ENCODE assay signal across 10 cellular contexts in genomic region chr12:81668475-81668874, GRCh38.
DNase-seq lines count a peak whose midpoint lies in the region; ATAC-seq and TF ChIP-seq lines count a peak whose summit lies in the region.
"Had no signal": no experiment of that assay in that cellular context is flagged by ENCODE, and none has a peak within 500 bp of the region (broad histone marks: within the 10 kb centered on the region; RNA-seq: fewer than 3 reads in every experiment).

No MANE protein-coding gene starts in this region.

- H3K27me3 ChIP-seq in left lung, result no peaks in the 10 kb centered on the region
- H3K27me3 ChIP-seq in adrenal gland, result no peaks in the 10 kb centered on the region
- no peaks in the 10 kb centered on the region for H3K27me3 ChIP-seq in WERI-Rb-1 (ENCODE audit: insufficient read depth, low read depth, severe bottlenecking)
- H3K27me3 ChIP-seq: BLaER1 had no signal

- TF ChIP-seq POLR2A in adrenal gland (IDR thresholded peaks at IDR 0.05), result no peak

- H3K4me1 ChIP-seq in left lung, result no peaks in the 10 kb centered on the region
- no peaks in the 10 kb centered on the region for H3K4me1 ChIP-seq in adrenal gland (replicated peaks in 1 of 2)
- H3K4me1 ChIP-seq: BLaER1 had no signal

- H3K4me3 ChIP-seq in left lung (no peak overlapping the region), adrenal gland (no peak overlapping the region), WERI-Rb-1 (ENCODE audit: low read depth, low read length) (no peak overlapping the region)
- H3K4me3 ChIP-seq: BLaER1 had no signal

- no peak overlapping the region for H3K27ac Mint-ChIP-seq in activated CD8-positive, alpha-beta memory T cell treated with anti-CD3 and anti-CD28 coated beads, Interleukin-2, amount 10 ng/mL, durations not matched to agents 7 days and 5 days
- H3K27ac Mint-ChIP-seq: stimulated activated naive CD8-positive, alpha-beta T cell treated with anti-CD3 and anti-CD28 coated beads, Interleukin-15, Interleukin-2, amounts not matched to agents 100 ng/mL and 50 ng/mL, for 24 hours had no signal

- 6 to 18% (median 12%) methylated on average over 1 of the region's 1 CpG for WGBS in adrenal gland, 4 donors

- H3K27me3 Mint-ChIP-seq in activated CD8-positive, alpha-beta memory T cell treated with anti-CD3 and anti-CD28 coated beads, Interleukin-2, amount 10 ng/mL, durations not matched to agents 7 days and 5 days, result no peaks in the 10 kb centered on the region
- H3K27me3 Mint-ChIP-seq: stimulated activated naive CD8-positive, alpha-beta T cell treated with anti-CD3 and anti-CD28 coated beads, Interleukin-15, Interleukin-2, amounts not matched to agents 100 ng/mL and 50 ng/mL, for 24 hours had no signal

- H3K36me3 ChIP-seq in left lung (no peaks in the 10 kb centered on the region), adrenal gland (replicated peaks in 1 of 2) (no peaks in the 10 kb centered on the region), WERI-Rb-1 (no peaks in the 10 kb centered on the region)
- H3K36me3 ChIP-seq: BLaER1 had no signal

- no peaks in the 10 kb centered on the region for H3K4me1 Mint-ChIP-seq in activated CD8-positive, alpha-beta memory T cell treated with anti-CD3 and anti-CD28 coated beads, Interleukin-2, amount 10 ng/mL, durations not matched to agents 7 days and 5 days

- H3K4me3 Mint-ChIP-seq in activated CD8-positive, alpha-beta memory T cell treated with anti-CD3 and anti-CD28 coated beads, Interleukin-2, amount 10 ng/mL, durations not matched to agents 7 days and 5 days, result no peak overlapping the region
- H3K4me3 Mint-ChIP-seq: stimulated activated naive CD8-positive, alpha-beta T cell treated with anti-CD3 and anti-CD28 coated beads, Interleukin-15, Interleukin-2, amounts not matched to agents 100 ng/mL and 50 ng/mL, for 24 hours had no signal

- intact Hi-C loops in left lung (cut with DNase I) (no loop called here), adrenal gland (cut with DNase I) (no loop called here)

- no peaks in the 10 kb centered on the region for H3K36me3 Mint-ChIP-seq in activated CD8-positive, alpha-beta memory T cell treated with anti-CD3 and anti-CD28 coated beads, Interleukin-2, amount 10 ng/mL, durations not matched to agents 7 days and 5 days

- H3K9me3 ChIP-seq in left lung (peaks cover 0 to 2% of the 10 kb centered on the region in 2 donors), adrenal gland (replicated peaks in 1 of 3) (no peaks in the 10 kb centered on the region), WERI-Rb-1 (ENCODE audit: severe bottlenecking) (no peaks in the 10 kb centered on the region)
- H3K9me3 ChIP-seq: BLaER1 had no signal

- CTCF ChIA-PET in activated CD8-positive, alpha-beta memory T cell treated with anti-CD3 and anti-CD28 coated beads, Interleukin-2, amount 10 ng/mL, durations not matched to agents 7 days and 5 days (lab: Charles Lee), result no interaction called here
- CTCF ChIA-PET in RWPE1 (lab: Yijun Ruan, JAX), result interaction anchor here (0.6 kb wide), 1 partner anchor 58 kb away, joined by 3 read pairs; no protein-coding TSS in a partner anchor

- TF ChIP-seq CTCF in RWPE1 (conservative IDR thresholded peaks at IDR 0.05; ENCODE audit: low read depth), result no peak
- TF ChIP-seq CTCF in left lung (IDR thresholded peaks at IDR 0.05), result no peak
- no peak for TF ChIP-seq CTCF in adrenal gland (IDR thresholded peaks at IDR 0.05)
- TF ChIP-seq CTCF in WERI-Rb-1 (IDR thresholded peaks at IDR 0.05; ENCODE audit: low read depth, low read length), result no peak

- POLR2A ChIA-PET in RWPE1 (lab: Yijun Ruan, JAX; ENCODE audit: low non-redundant PET), result no interaction called here

- DNase-seq in activated CD8-positive, alpha-beta memory T cell treated with anti-CD3 and anti-CD28 coated beads, Interleukin-2, amount 10 ng/mL, durations not matched to agents 7 days and 5 days, result no peak
- DNase-seq in activated CD8-positive, alpha-beta memory T cell treated with anti-CD3 and anti-CD28 coated beads, Interleukin-2, amount 50 U/mL, for 48 hours, result no peak
- DNase-seq in RWPE1 (ENCODE audit: low spot score) (peak; percentile 58), left lung (no peak), NCI-H2029 treated with DMSO at 0.1 percent for 48 hours (lab: John Stamatoyannopoulos, UW) (no peak), adrenal gland (no peak), WERI-Rb-1 (no peak)

- no peaks in the 10 kb centered on the region for H3K9me3 Mint-ChIP-seq in activated CD8-positive, alpha-beta memory T cell treated with anti-CD3 and anti-CD28 coated beads, Interleukin-2, amount 10 ng/mL, durations not matched to agents 7 days and 5 days (ENCODE audit: low read depth)
- H3K9me3 Mint-ChIP-seq: stimulated activated naive CD8-positive, alpha-beta T cell treated with anti-CD3 and anti-CD28 coated beads, Interleukin-15, Interleukin-2, amounts not matched to agents 100 ng/mL and 50 ng/mL, for 24 hours had no signal

- ATAC-seq in activated CD8-positive, alpha-beta memory T cell treated with anti-CD3 and anti-CD28 coated beads, Interleukin-2, amount 10 ng/mL, durations not matched to agents 7 days and 5 days, result peak; percentile 63
- ATAC-seq in HG03039 (IDR thresholded peaks at IDR 0.05; ENCODE audit: unreplicated experiment) (peak; percentile 99), left lung (peak; percentile 83)

- H3K27ac ChIP-seq in RWPE1 (no peak overlapping the region), left lung (no peak overlapping the region), adrenal gland (no peak overlapping the region), WERI-Rb-1 (no peak overlapping the region)
- H3K27ac ChIP-seq: BLaER1 had no signal
